In genomic region chr7:101956130-101956529, GRCh38 we compare ENCODE assay signal across 14 cellular contexts.
"Had no signal": no experiment of that assay in that cellular context is flagged by ENCODE, and none has a peak within 500 bp of the region (broad histone marks: within the 10 kb centered on the region; RNA-seq: fewer than 3 reads in every experiment).

No MANE protein-coding gene starts in this region.

- ATAC-seq: activated CD4-positive, CD25-positive, alpha-beta regulatory T cell treated with anti-CD3 and anti-CD28 coated beads, Interleukin-2, amount 50 U/mL, for 24 hours; activated CD8-positive, alpha-beta memory T cell treated with anti-CD3 and anti-CD28 coated beads, Interleukin-2, amount 10 ng/mL, durations not matched to agents 7 days and 5 days; activated T-cell treated with anti-CD3 and anti-CD28 coated beads, Interleukin-2, amount 50 U/mL, for 4 hours; foreskin keratinocyte; left lung had no signal

- H3K27ac Mint-ChIP-seq: activated CD8-positive, alpha-beta memory T cell treated with anti-CD3 and anti-CD28 coated beads, Interleukin-2, amount 10 ng/mL, durations not matched to agents 7 days and 5 days; activated naive CD8-positive, alpha-beta T cell treated with anti-CD3 and anti-CD28 coated beads for 36 hours had no signal

- H3K27ac ChIP-seq: dorsolateral prefrontal cortex, foreskin keratinocyte, left lung, thyroid gland had no signal

- H3K9me3 Mint-ChIP-seq: activated naive CD8-positive, alpha-beta T cell treated with anti-CD3 and anti-CD28 coated beads for 36 hours; activated T-cell treated with anti-CD3 and anti-CD28 coated beads, Interleukin-2, amount 50 U/mL, for 4 hours; neural crest cell had no signal

- H3K4me3 Mint-ChIP-seq: activated CD8-positive, alpha-beta memory T cell treated with anti-CD3 and anti-CD28 coated beads, Interleukin-2, amount 10 ng/mL, durations not matched to agents 7 days and 5 days; activated naive CD8-positive, alpha-beta T cell treated with anti-CD3 and anti-CD28 coated beads for 36 hours; activated T-cell treated with anti-CD3 and anti-CD28 coated beads, Interleukin-2, amount 50 U/mL, for 4 hours; neural crest cell had no signal

- H3K27me3 ChIP-seq: dorsolateral prefrontal cortex, foreskin keratinocyte, left lung, thyroid gland had no signal

- DNase-seq: activated CD4-positive, alpha-beta T cell treated with anti-CD3 and anti-CD28 coated beads, Interleukin-2, amount 50 U/mL, for 4 hours; activated CD8-positive, alpha-beta memory T cell treated with anti-CD3 and anti-CD28 coated beads, Interleukin-2, amount 10 ng/mL, durations not matched to agents 7 days and 5 days; activated effector memory CD4-positive, alpha-beta T cell treated with anti-CD3 and anti-CD28 coated beads, Interleukin-2, amount 50 U/mL, for 16 hours; activated naive CD8-positive, alpha-beta T cell treated with anti-CD3 and anti-CD28 coated beads for 36 hours; activated T-cell treated with anti-CD3 and anti-CD28 coated beads, Interleukin-2, amount 50 U/mL, for 4 hours; anterior cingulate cortex; dorsolateral prefrontal cortex; foreskin keratinocyte; islet precursor cell; left lung; small intestine; thyroid gland had no signal

- H3K36me3 ChIP-seq: left lung, thyroid gland had no signal

- H3K9me3 ChIP-seq: left lung, thyroid gland had no signal

- H3K27me3 Mint-ChIP-seq: activated CD8-positive, alpha-beta memory T cell treated with anti-CD3 and anti-CD28 coated beads, Interleukin-2, amount 10 ng/mL, durations not matched to agents 7 days and 5 days; activated naive CD8-positive, alpha-beta T cell treated with anti-CD3 and anti-CD28 coated beads for 36 hours had no signal

- H3K4me3 ChIP-seq: dorsolateral prefrontal cortex, left lung, thyroid gland had no signal

- H3K36me3 Mint-ChIP-seq: activated CD8-positive, alpha-beta memory T cell treated with anti-CD3 and anti-CD28 coated beads, Interleukin-2, amount 10 ng/mL, durations not matched to agents 7 days and 5 days had no signal
